9 cellular contexts compared by ENCODE assay signal in genomic region chr2:235500761-235501662, GRCh38. TPM values are rescaled to one million over a fixed set of nuclear protein-coding genes. Genes with fewer than 3 reads are reported as not detected.
DNase-seq lines count a peak whose midpoint lies in the region; ATAC-seq and TF ChIP-seq lines count a peak whose summit lies in the region.
"Had no signal": no experiment of that assay in that cellular context is flagged by ENCODE, and none has a peak within 500 bp of the region (broad histone marks: within the 10 kb centered on the region; RNA-seq: fewer than 3 reads in every experiment).

No MANE protein-coding gene starts in this region.

- intact Hi-C loops in activated CD4-positive, alpha-beta T cell treated with anti-CD3 and anti-CD28 coated beads, Interleukin-2, amount 10 ng/mL, durations not matched to agents 24 days and 14 days (cut with micrococcal nuclease), result no loop called here
- intact Hi-C loops in PC-3 (cut with micrococcal nuclease), result no loop called here

- H3K9me3 ChIP-seq in PC-3 (ENCODE audit: low read length), result no peaks in the 10 kb centered on the region

- H3K4me3 ChIP-seq in PC-3 (ENCODE audit: low read length), result peak overlapping the region; percentile 39; the same call in 1 of the 2 replicates

- peaks cover 15% of the 10 kb centered on the region for H3K4me1 Mint-ChIP-seq in activated CD4-positive, alpha-beta T cell treated with anti-CD3 and anti-CD28 coated beads, Interleukin-2, amount 10 ng/mL, durations not matched to agents 24 days and 14 days
- H3K4me1 Mint-ChIP-seq in central memory CD8-positive, alpha-beta T cell, result peaks cover 31% of the 10 kb centered on the region

- BruUV-seq in PC-3 (replicated peaks; lab: Mats Ljungman, UMichigan), result no TSS peak

- POLR2A ChIA-PET in PC-3 (lab: Charles Lee; ENCODE audit: unreplicated experiment), result interaction anchor here (0.6 to 0.9 kb wide), 4 partner anchors 31 to 1519 kb away, joined by 3 to 6 read pairs (median 4); no protein-coding TSS in a partner anchor

- in situ Hi-C loops in GM13976 (cut with MboI; ENCODE audit: low sequenced_read_pairs, unreplicated experiment), result no loop called here

- H3K4me1 ChIP-seq in PC-3 (ENCODE audit: insufficient read depth, low read length), result peaks cover 46% of the 10 kb centered on the region

- ATAC-seq in PC-3 (peak; percentile 64), GM19035 (IDR thresholded peaks at IDR 0.05; ENCODE audit: unreplicated experiment) (no peak)
- ATAC-seq in central memory CD8-positive, alpha-beta T cell (replicated peaks; ENCODE audit: extremely low read depth, poor library complexity, severe bottlenecking), result peak; percentile 70

- CTCF ChIA-PET in PC-3 (lab: Charles Lee), result interaction anchor here (0.5 to 1.9 kb wide), 3 partner anchors 49 to 93 kb away, joined by 3 to 8 read pairs (median 5); no protein-coding TSS in a partner anchor

- peaks cover 55% of the 10 kb centered on the region for H4K20me1 ChIP-seq in PC-3 (ENCODE audit: low read length)

- H3K27ac ChIP-seq in PC-3 (ENCODE audit: low read length), result peak overlapping the region; percentile 58

- H3K36me3 ChIP-seq in PC-3 (ENCODE audit: low read depth, low read length), result no peaks in the 10 kb centered on the region

- H3K9me3 Mint-ChIP-seq in activated CD4-positive, alpha-beta T cell treated with anti-CD3 and anti-CD28 coated beads, Interleukin-2, amount 10 ng/mL, durations not matched to agents 24 days and 14 days, result no peaks in the 10 kb centered on the region
- no peaks in the 10 kb centered on the region for H3K9me3 Mint-ChIP-seq in central memory CD8-positive, alpha-beta T cell
- H3K9me3 Mint-ChIP-seq: CD4-positive, CD25-positive, alpha-beta regulatory T cell had no signal

- no peak for TF ChIP-seq CTCF in PC-3 (conservative IDR thresholded peaks at IDR 0.05; ENCODE audit: low read depth, low read length)
- no peak for TF ChIP-seq CTCF in GM13976 (IDR thresholded peaks at IDR 0.05; ENCODE audit: borderline replicate concordance, control extremely low read depth, extremely low read depth, insufficient read depth, missing control alignments)

- H3K27me3 Mint-ChIP-seq in activated CD4-positive, alpha-beta T cell treated with anti-CD3 and anti-CD28 coated beads, Interleukin-2, amount 10 ng/mL, durations not matched to agents 24 days and 14 days, result peaks cover 64% of the 10 kb centered on the region
- H3K27me3 Mint-ChIP-seq in central memory CD8-positive, alpha-beta T cell, result peaks cover 14% of the 10 kb centered on the region

- no peaks in the 10 kb centered on the region for H3F3A ChIP-seq in PC-3 (ENCODE audit: low read length, unreplicated experiment)

- H3K9ac ChIP-seq in PC-3 (ENCODE audit: low read length), result peak overlapping the region; percentile 31; the same call in 1 of the 2 replicates

- no peaks in the 10 kb centered on the region for H3K9me2 ChIP-seq in PC-3 (replicated peaks; ENCODE audit: low read length)

- no peak overlapping the region for H2AFZ ChIP-seq in PC-3 (ENCODE audit: low read length)

- no peak overlapping the region for H3K27ac Mint-ChIP-seq in activated CD4-positive, alpha-beta T cell treated with anti-CD3 and anti-CD28 coated beads, Interleukin-2, amount 10 ng/mL, durations not matched to agents 24 days and 14 days
- H3K27ac Mint-ChIP-seq in central memory CD8-positive, alpha-beta T cell (ENCODE audit: low read depth), result no peak overlapping the region

- H3K4me3 Mint-ChIP-seq in activated CD4-positive, alpha-beta T cell treated with anti-CD3 and anti-CD28 coated beads, Interleukin-2, amount 10 ng/mL, durations not matched to agents 24 days and 14 days, result peak overlapping the region; percentile 65
- H3K4me3 Mint-ChIP-seq in central memory CD8-positive, alpha-beta T cell, result peak overlapping the region; percentile 65

- H3K4me2 ChIP-seq in PC-3 (ENCODE audit: low read length), result peak overlapping the region; percentile 83

- H3K27me3 ChIP-seq in PC-3 (ENCODE audit: low read length), result no peaks in the 10 kb centered on the region

- H3K79me2 ChIP-seq in PC-3 (ENCODE audit: low read length), result peaks cover 100% of the 10 kb centered on the region

- no peak for DNase-seq in activated CD4-positive, alpha-beta T cell treated with anti-CD3 and anti-CD28 coated beads, Interleukin-2, amount 10 ng/mL, durations not matched to agents 24 days and 14 days
- no peak for DNase-seq in activated CD4-positive, alpha-beta T cell treated with anti-CD3 and anti-CD28 coated beads for 4 hours
- peak; percentile 65 for DNase-seq in PC-3
- no peak for DNase-seq in central memory CD8-positive, alpha-beta T cell (ENCODE audit: low spot score in 2 of 2)
- peak; percentile 71 for DNase-seq in renal cortical epithelial cell (ENCODE audit: low read depth)
- DNase-seq in HuH-7.5 (ENCODE audit: low spot score), result no peak
- DNase-seq in GM13976 (ENCODE audit: low spot score), result no peak

- no peaks in the 10 kb centered on the region for H3K36me3 Mint-ChIP-seq in activated CD4-positive, alpha-beta T cell treated with anti-CD3 and anti-CD28 coated beads, Interleukin-2, amount 10 ng/mL, durations not matched to agents 24 days and 14 days (ENCODE audit: low read depth)
- peaks cover 3% of the 10 kb centered on the region for H3K36me3 Mint-ChIP-seq in central memory CD8-positive, alpha-beta T cell (ENCODE audit: insufficient read depth)
- H3K36me3 Mint-ChIP-seq: CD4-positive, CD25-positive, alpha-beta regulatory T cell had no signal

RNA-seq across cellular contexts. Expression of gene AGAP1, which starts 7.2 kb away (rescaled TPM):
- total RNA-seq in activated CD4-positive, alpha-beta T cell treated with anti-CD3 and anti-CD28 coated beads, Interleukin-2, amount 10 ng/mL, durations not matched to agents 24 days and 14 days, result 2.3 and 3.8 TPM in 2 replicates
- 28.6 and 31.0 TPM in 2 replicates for total RNA-seq in PC-3 (2014; rRNA removed)
- total RNA-seq in renal cortical epithelial cell, result 10.2 and 17.6 TPM in 2 replicates

Comparison
In these comparisons a context has a peak if more than half of its experiments do, and no peak if none do; other contexts are left out.
1. DNase-seq: peak in PC-3 (single experiment) and renal cortical epithelial cell (single experiment); none in activated CD4-positive, alpha-beta T cell treated with anti-CD3 and anti-CD28 coated beads, Interleukin-2, amount 10 ng/mL, durations not matched to agents 24 days and 14 days (single experiment), activated CD4-positive, alpha-beta T cell treated with anti-CD3 and anti-CD28 coated beads for 4 hours (0 of 2), central memory CD8-positive, alpha-beta T cell (0 of 2), HuH-7.5 (single experiment) and GM13976 (single experiment).